11 cellular contexts compared by ENCODE assay signal in genomic region chr15:49860101-49860500, GRCh38.
DNase-seq lines count a peak whose midpoint lies in the region; TF ChIP-seq lines count a peak whose summit lies in the region.
"Had no signal": no experiment of that assay in that cellular context is flagged by ENCODE, and none has a peak within 500 bp of the region (broad histone marks: within the 10 kb centered on the region; RNA-seq: fewer than 3 reads in every experiment).

No MANE protein-coding gene starts in this region.

- TF ChIP-seq POLR2A in suprapubic skin (IDR thresholded peaks at IDR 0.05): no peak

- DNase-seq in left ventricle myocardium inferior: no peak
- DNase-seq in cardiac septum (ENCODE audit: low spot score): no peak
- peak; percentile 38 for DNase-seq in astrocyte of the cerebellum (ENCODE audit: low read depth)
- DNase-seq in fibroblast of peridontal ligament (ENCODE audit: extremely low read depth): peak; percentile 93
- no peak for DNase-seq in suprapubic skin (ENCODE audit: low spot score in 2 of 2)
- DNase-seq in activated CD8-positive, alpha-beta memory T cell treated with anti-CD3 and anti-CD28 coated beads, Interleukin-2, amount 50 U/mL, for 4 hours: no peak
- no peak for DNase-seq in NCI-H446 (lab: John Stamatoyannopoulos, UW)
- no peak for DNase-seq in dorsolateral prefrontal cortex
- DNase-seq: activated gamma-delta T cell, anterior cingulate cortex, NCI-H146 had no signal

- TF ChIP-seq EP300 in suprapubic skin (IDR thresholded peaks at IDR 0.05): no peak

- no peaks in the 10 kb centered on the region for H3K36me3 ChIP-seq in left ventricle myocardium inferior
- H3K36me3 ChIP-seq in suprapubic skin: no peaks in the 10 kb centered on the region

- H3K27ac ChIP-seq in left ventricle myocardium inferior (replicated peaks) (peak overlapping the region; percentile 47), suprapubic skin (peak overlapping the region; percentile 40), dorsolateral prefrontal cortex (no peak overlapping the region)

- H3K9me3 ChIP-seq in left ventricle myocardium inferior (replicated peaks) (peaks cover 1% of the 10 kb centered on the region), suprapubic skin (no peaks in the 10 kb centered on the region)

- H3K4me3 ChIP-seq in left ventricle myocardium inferior (no peak overlapping the region), astrocyte of the cerebellum (ENCODE audit: low read depth, low read length) (no peak overlapping the region), suprapubic skin (no peak overlapping the region), dorsolateral prefrontal cortex (no peak overlapping the region)

- 57% methylated on average over 8 of the region's 8 CpGs for WGBS in suprapubic skin

- intact Hi-C loops in left ventricle myocardium inferior (cut with micrococcal nuclease): no loop called here
- intact Hi-C loops in cardiac septum (cut with DNase I): loop anchor here (5.0 kb wide), 1 partner anchor 42 kb away; no protein-coding TSS in a partner anchor
- intact Hi-C loops in dorsolateral prefrontal cortex (cut with DNase I): no loop called here

- H3K27me3 ChIP-seq in left ventricle myocardium inferior (ENCODE audit: low read depth): no peaks in the 10 kb centered on the region
- H3K27me3 ChIP-seq in suprapubic skin: no peaks in the 10 kb centered on the region
- H3K27me3 ChIP-seq in dorsolateral prefrontal cortex: no peaks in the 10 kb centered on the region

- H3K4me1 ChIP-seq in left ventricle myocardium inferior (peaks cover 4% of the 10 kb centered on the region), suprapubic skin (peaks cover 29% of the 10 kb centered on the region)

- TF ChIP-seq CTCF in left ventricle myocardium inferior (IDR thresholded peaks at IDR 0.05; ENCODE audit: borderline replicate concordance) (no peak), astrocyte of the cerebellum (IDR thresholded peaks at IDR 0.05; ENCODE audit: low read depth, low read length, missing control alignments) (no peak), suprapubic skin (IDR thresholded peaks at IDR 0.05) (no peak), dorsolateral prefrontal cortex (IDR thresholded peaks at IDR 0.05 in 54 of 56, conservative IDR thresholded peaks at IDR 0.05 in 2 of 56; ENCODE audit: low read depth in 1 of 56, partially characterized antibody in 56 of 56) (no peak)

- in situ Hi-C loops in astrocyte of the cerebellum (cut with HindIII; ENCODE audit: low sequenced_read_pairs): no loop called here

Comparison
In these comparisons a context has a peak if more than half of its experiments do, and no peak if none do; other contexts are left out.
1. DNase-seq: peak in astrocyte of the cerebellum (single experiment) and fibroblast of peridontal ligament (single experiment); none in left ventricle myocardium inferior (single experiment), cardiac septum (single experiment), suprapubic skin (0 of 2), activated CD8-positive, alpha-beta memory T cell treated with anti-CD3 and anti-CD28 coated beads, Interleukin-2, amount 50 U/mL, for 4 hours (single experiment), NCI-H446 (0 of 2) and dorsolateral prefrontal cortex (0 of 10).
2. H3K27ac ChIP-seq: peak in left ventricle myocardium inferior (single experiment) and suprapubic skin (single experiment); none in dorsolateral prefrontal cortex (0 of 59).